ENCODE assay signal across 22 cellular contexts in the genomic region with DNA sequence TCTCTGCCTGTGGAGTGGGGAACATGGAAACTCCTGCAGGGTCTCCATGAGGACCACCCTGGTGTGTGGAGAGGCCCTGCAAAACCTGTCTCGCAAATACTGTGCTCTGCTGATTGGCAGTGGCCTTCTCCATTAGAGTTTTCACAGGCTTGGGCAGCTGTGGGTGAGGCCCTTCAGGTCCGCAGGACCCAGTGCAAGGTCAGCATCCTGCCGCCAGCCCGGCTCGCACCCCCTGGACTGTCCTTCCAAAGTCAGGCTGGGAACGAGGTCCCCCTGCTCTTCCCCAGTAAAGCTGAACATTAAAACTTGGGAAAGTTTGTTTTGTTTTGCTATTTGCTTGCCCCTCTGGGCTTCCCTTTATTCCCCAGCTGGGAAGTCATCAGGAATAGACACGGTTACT.
"Had no signal": no experiment of that assay in that cellular context is flagged by ENCODE, and none has a peak within 500 bp of the region (broad histone marks: within the 10 kb centered on the region; RNA-seq: fewer than 3 reads in every experiment).

No MANE protein-coding gene starts in this region.

- H3K27me3 ChIP-seq: hepatocyte, pancreas, right atrium auricular region, suprapubic skin, tibial nerve, vagina had no signal

- H3K4me1 ChIP-seq: vagina had no signal

- H3K27ac ChIP-seq: heart right ventricle, hepatocyte, left ventricle myocardium inferior, pancreas, psoas muscle, right atrium auricular region, skin epidermis, suprapubic skin, thoracic aorta, tibial nerve, vagina had no signal

- ATAC-seq: heart right ventricle, natural killer cell, pancreas, psoas muscle, sciatic nerve had no signal

- H3K9me3 ChIP-seq: heart right ventricle, left ventricle myocardium inferior, pancreas, psoas muscle, right atrium auricular region, suprapubic skin, thoracic aorta, tibial nerve, vagina had no signal

- H3K4me3 ChIP-seq: heart right ventricle, hepatocyte, left ventricle myocardium inferior, pancreas, psoas muscle, right atrium auricular region, skin epidermis, suprapubic skin, thoracic aorta, tibial nerve, vagina had no signal

- DNase-seq: heart right ventricle; islet precursor cell; left ventricle myocardium inferior; naive B cell; natural killer cell; nephron progenitor cell; pancreas; posterior cingulate gyrus; psoas muscle; stimulated activated CD4-positive, alpha-beta T cell treated with anti-CD3 and anti-CD28 coated beads, Interleukin-12 subunit alpha, Interleukin-12 subunit beta, amount 100 ng/mL, for 4 hours; stimulated activated CD4-positive, alpha-beta T cell treated with anti-CD3 and anti-CD28 coated beads, Interleukin-15, amount 100 ng/mL, for 24 hours; stimulated activated CD4-positive, alpha-beta T cell treated with anti-CD3 and anti-CD28 coated beads, Interleukin-2, amount 100 ng/mL, for 24 hours; stimulated activated CD4-positive, alpha-beta T cell treated with anti-CD3 and anti-CD28 coated beads, Interleukin-4, amount 100 ng/mL, for 1 hour; stimulated activated naive CD4-positive, alpha-beta T cell had no signal
